ENCODE assay signal across 8 cellular contexts in genomic region chr6:28880894-28881780, GRCh38. TPM values are rescaled to one million over a fixed set of nuclear protein-coding genes. Genes with fewer than 3 reads are reported as not detected.
DNase-seq lines count a peak whose midpoint lies in the region; ATAC-seq, FAIRE-seq and TF ChIP-seq lines count a peak whose summit lies in the region.

No MANE protein-coding gene starts in this region.

- peak overlapping the region; percentile 57 for H3K4me3 ChIP-seq in A549
- H3K4me3 ChIP-seq in epithelial cell of esophagus (ENCODE audit: low read length): peak overlapping the region; percentile 77

- FAIRE-seq in A549 (lab: Jason Lieb, UNC): no peak

- 0 out of 3 replicates have a peak, but pooled peaks cover 3% of the 10 kb centered on the region for H3K9me3 ChIP-seq in A549

- POLR2A ChIA-PET in A549 (lab: Yijun Ruan, JAX): interaction anchor here (0.6 to 4.1 kb wide), 4 partner anchors 14 to 42 kb away, joined by 3 to 22 read pairs (median 4); partner anchors contain the start of gene TRIM27

- H3K4me2 ChIP-seq in A549: peak overlapping the region; percentile 63

- no peak for TF ChIP-seq RAD21 in A549 (conservative IDR thresholded peaks at IDR 0.05 in 1 of 2, IDR thresholded peaks at IDR 0.05 in 1 of 2)

- H3K4me1 ChIP-seq in A549: peaks cover 6% of the 10 kb centered on the region; the same call in 2 of the 3 replicates

- DNase-seq in A549 (ENCODE audit: low read depth in 1 of 2, low spot score in 1 of 2) (peak in 1 of 2 experiments; percentile 74), NCI-H748 treated with DMSO at 0.1 percent for 48 hours (lab: John Stamatoyannopoulos, UW) (peak; percentile 87), epithelial cell of esophagus (ENCODE audit: low read depth) (peak; percentile 62), midbrain (lab: John Stamatoyannopoulos, UW) (peak; percentile 85), NCI-H1048 (lab: John Stamatoyannopoulos, UW) (no peak)
- DNase-seq in activated CD8-positive, alpha-beta memory T cell treated with anti-CD3 and anti-CD28 coated beads for 48 hours (ENCODE audit: low read depth in 2 of 3, low spot score in 2 of 3): peak in 2 of 3 experiments; percentile 36 to 84
- DNase-seq in stimulated activated CD8-positive, alpha-beta memory T cell treated with anti-CD3 and anti-CD28 coated beads, Interleukin-4, amount 100 ng/mL, for 24 hours (ENCODE audit: low read depth): peak; percentile 56

- peak; percentile 70 to 81 for ATAC-seq in A549
- ATAC-seq in GM19395 (IDR thresholded peaks at IDR 0.05; ENCODE audit: unreplicated experiment): peak; percentile 57

- TF ChIP-seq EP300 in A549 (IDR thresholded peaks at IDR 0.05): no peak

- no peak for TF ChIP-seq POLR2A in A549 (IDR thresholded peaks at IDR 0.05; ENCODE audit: low read length)

- TF ChIP-seq CTCF in A549 (IDR thresholded peaks at IDR 0.05) (no peak), epithelial cell of esophagus (IDR thresholded peaks at IDR 0.05; ENCODE audit: insufficient read depth, low read depth, low read length, missing control alignments) (no peak)

- CTCF ChIA-PET in A549 (lab: Yijun Ruan, JAX): interaction anchor here (1.4 to 1.5 kb wide), 2 partner anchors 10 to 135 kb away, joined by 4 to 7 read pairs; no protein-coding TSS in a partner anchor

- H3K27ac ChIP-seq in A549: peak overlapping the region; percentile 70 to 84

- 3% methylated on average over 26 of the region's 28 CpGs for WGBS in A549 (ENCODE audit: missing lambda C conversion rate)

TF ChIP-seq in A549, 52 proteins besides CTCF, POLR2A, EP300 and RAD21:
- TF ChIP-seq MAX (IDR thresholded peaks at IDR 0.05): peak; percentile 38; the same call in 1 of the 2 replicates
- TF ChIP-seq NPAS2 (CRISPR knock-in tag; IDR thresholded peaks at IDR 0.05; ENCODE audit: borderline replicate concordance): no peak
- TF ChIP-seq SREBF2 (IDR thresholded peaks at IDR 0.05): peak; percentile 73
- TF ChIP-seq FOSB (CRISPR knock-in tag; IDR thresholded peaks at IDR 0.05): no peak
- TF ChIP-seq KDM1A (IDR thresholded peaks at IDR 0.05; ENCODE audit: low read depth): 0 out of 2 replicates have a peak, but pooled peaks have one; percentile 50
- TF ChIP-seq JUN (IDR thresholded peaks at IDR 0.05): peak in 1 of 2 experiments; percentile 21; a peak in 1 of 5 replicates
- peak; percentile 70; the same call in 1 of the 2 replicates for TF ChIP-seq HMGXB4 (CRISPR knock-in tag; IDR thresholded peaks at IDR 0.05; ENCODE audit: borderline replicate concordance)
- no peak for TF ChIP-seq ZNF302 (CRISPR knock-in tag; IDR thresholded peaks at IDR 0.05)
- no peak for TF ChIP-seq ZFP36 (IDR thresholded peaks at IDR 0.05; ENCODE audit: borderline replicate concordance, partially characterized antibody)

RNA-seq across cellular contexts. Expression of gene TRIM27, which starts 42.6 kb away (rescaled TPM):
- 50.1 and 51.4 TPM in 2 replicates for polyA plus RNA-seq in A549 (2011; rRNA removed)
- polyA plus RNA-seq in A549 (2012; cell fraction: cytosol; rRNA removed): 19.2 and 26.4 TPM in 2 replicates
- polyA plus RNA-seq in A549 (2012; cell fraction: nucleus; rRNA removed): 36.0 and 41.4 TPM in 2 replicates
- polyA plus RNA-seq in A549 (2017; fragmentation: RNase III; extraction: RNeasy Plus Mini Kit Qiagen cat#74134 plus additional on column Dnase treatment): 26.3 to 28.5 TPM (median 27.8 TPM) in 3 replicates
- 52.0 and 69.6 TPM in 2 replicates for polyA minus RNA-seq in A549 (2011; rRNA and poly(A)+ RNA removed)
